In genomic region chr16:6946106-6946505, GRCh38 we compare ENCODE assay signal across 23 cellular contexts.
DNase-seq lines count a peak whose midpoint lies in the region; ATAC-seq, FAIRE-seq and TF ChIP-seq lines count a peak whose summit lies in the region.
"Had no signal": no experiment of that assay in that cellular context is flagged by ENCODE, and none has a peak within 500 bp of the region (broad histone marks: within the 10 kb centered on the region; RNA-seq: fewer than 3 reads in every experiment).

No MANE protein-coding gene starts in this region.

- H3K4ac ChIP-seq in trophoblast cell (ENCODE audit: low read depth, low read length), result no peak overlapping the region

- intact Hi-C loops in K562 (cut with micrococcal nuclease), result no loop called here

- TF ChIP-seq RAD21 in K562 (CRISPR knock-in tag; conservative IDR thresholded peaks at IDR 0.05 in 1 of 2, IDR thresholded peaks at IDR 0.05 in 1 of 2), result no peak

- WGBS in K562 (ENCODE audit: insufficient coverage, low coverage, missing lambda C conversion rate), result 0% methylated on average over 1 of the region's 1 CpG
- WGBS in trophoblast cell (ENCODE audit: extremely low coverage, insufficient coverage, insufficient read length), result no CpG with 5 or more reads among the region's 1 CpG

- FAIRE-seq in K562 (lab: Jason Lieb, UNC), result no peak
- FAIRE-seq: A549, D721Med, GM12878, GM12892, GM18507, GM19239 had no signal

- H3K27me3 ChIP-seq in K562 (ENCODE audit: control insufficient read depth in 2 of 2, insufficient read depth in 2 of 2, low read length in 2 of 2) (no peaks in the 10 kb centered on the region; a peak in 1 of 5 replicates), trophoblast cell (ENCODE audit: insufficient read depth, low read length) (no peaks in the 10 kb centered on the region)
- H3K27me3 ChIP-seq: BLaER1 treated with 17β-estradiol and CSF1 and Interleukin-3, amounts not matched to agents 10 nM and 100 nM had no signal

- H3K79me1 ChIP-seq in trophoblast cell (ENCODE audit: low read length), result peaks cover 16% of the 10 kb centered on the region

- POLR2A ChIA-PET in K562 (lab: Yijun Ruan, JAX), result no interaction called here

- H3K18ac ChIP-seq in trophoblast cell (ENCODE audit: low read length), result no peak overlapping the region

- no peak overlapping the region for H3K23ac ChIP-seq in trophoblast cell (ENCODE audit: low read length)

- no peak overlapping the region for H4K12ac ChIP-seq in trophoblast cell (ENCODE audit: low read depth, low read length)

- TF ChIP-seq EP300 in K562 (IDR thresholded peaks at IDR 0.05; ENCODE audit: low read length), result no peak

- TF ChIP-seq CTCF in K562 (IDR thresholded peaks at IDR 0.05 in 2 of 3, conservative IDR thresholded peaks at IDR 0.05 in 1 of 3; ENCODE audit: insufficient read depth in 2 of 3, low read depth in 1 of 3, low read length in 3 of 3), result no peak

- no peak overlapping the region for H3K14ac ChIP-seq in trophoblast cell (ENCODE audit: low read length)

- H3K4me2 ChIP-seq in K562 (ENCODE audit: insufficient read depth, low read length) (no peak overlapping the region), trophoblast cell (ENCODE audit: low read length) (no peak overlapping the region)
- H3K4me2 ChIP-seq: A549; BLaER1 treated with 17β-estradiol and CSF1 and Interleukin-3, amounts not matched to agents 10 nM and 100 nM had no signal

- no peaks in the 10 kb centered on the region for H4K20me1 ChIP-seq in K562 (replicated peaks; ENCODE audit: control insufficient read depth, insufficient read depth, low read length)
- H4K20me1 ChIP-seq: BLaER1 treated with 17β-estradiol and CSF1 and Interleukin-3, amounts not matched to agents 10 nM and 100 nM had no signal

- no peaks in the 10 kb centered on the region for H3K4me1 ChIP-seq in K562 (replicated peaks in 1 of 2; ENCODE audit: control insufficient read depth in 2 of 2, insufficient read depth in 2 of 2, low read length in 2 of 2)
- H3K4me1 ChIP-seq in trophoblast cell (ENCODE audit: control insufficient read depth in 1 of 2, insufficient read depth in 2 of 2, low read length in 2 of 2), result peaks cover 0 to 11% of the 10 kb centered on the region in 2 experiments
- H3K4me1 ChIP-seq: A549; BLaER1 treated with 17β-estradiol and CSF1 and Interleukin-3, amounts not matched to agents 10 nM and 100 nM; Caco-2 had no signal

- H3K27ac ChIP-seq in K562 (ENCODE audit: extremely low read depth, low read depth, low read length), result no peak overlapping the region
- H3K27ac ChIP-seq in trophoblast cell (ENCODE audit: low read depth, low read length), result peak overlapping the region; percentile 23
- H3K27ac ChIP-seq: 22Rv1; A549; BLaER1 treated with 17β-estradiol and CSF1 and Interleukin-3, amounts not matched to agents 10 nM and 100 nM; C4-2B had no signal

- H3K4me3 ChIP-seq in K562 (no peak overlapping the region), trophoblast cell (ENCODE audit: low read depth, low read length) (no peak overlapping the region)
- H3K4me3 ChIP-seq: A549; BLaER1 treated with 17β-estradiol and CSF1 and Interleukin-3, amounts not matched to agents 10 nM and 100 nM; GM12878 had no signal

- peak; percentile 22 for DNase-seq in NCI-H748 (lab: John Stamatoyannopoulos, UW; ENCODE audit: unreplicated experiment)
- DNase-seq in NCI-H748 treated with DMSO at 0.1 percent for 48 hours (lab: John Stamatoyannopoulos, UW), result no peak
- DNase-seq in G401 (ENCODE audit: low spot score), result peak; percentile 52
- no peak for DNase-seq in K562 (ENCODE audit: extremely low read depth in 1 of 4, low spot score in 3 of 4)
- no peak for DNase-seq in trophoblast cell
- DNase-seq in OCI-M1 (lab: John Stamatoyannopoulos, UW), result no peak
- DNase-seq: AML-193; Caco-2; Calu3; CD4-positive, alpha-beta T cell; CD8-positive, alpha-beta T cell; DMS79 treated with DMSO at 0.1 percent for 48 hours; GDM1 had no signal

- ATAC-seq in K562 (no peak), GM18873 (IDR thresholded peaks at IDR 0.05; ENCODE audit: low FRiP score, unreplicated experiment) (no peak)
- ATAC-seq: A549; CD8-positive, alpha-beta T cell; GM12878 had no signal

- H2BK120ac ChIP-seq in trophoblast cell (ENCODE audit: insufficient read depth, low read length, poor library complexity), result peak overlapping the region; percentile 57

- H2BK12ac ChIP-seq in trophoblast cell (ENCODE audit: low read length), result no peak overlapping the region

- H2AFZ ChIP-seq in K562 (ENCODE audit: low read depth, low read length) (no peak overlapping the region), trophoblast cell (ENCODE audit: insufficient read depth, low read length, poor library complexity) (no peak overlapping the region)

- H2BK5ac ChIP-seq in trophoblast cell (ENCODE audit: low read depth, low read length, poor library complexity), result no peak overlapping the region

- H3K79me2 ChIP-seq in K562 (ENCODE audit: control insufficient read depth, insufficient read depth, low read length) (no peaks in the 10 kb centered on the region), trophoblast cell (ENCODE audit: control insufficient read depth, insufficient read depth, low read length, poor library complexity) (no peaks in the 10 kb centered on the region)

- H3K36me3 ChIP-seq in K562 (ENCODE audit: control insufficient read depth, insufficient read depth, low read length), result no peaks in the 10 kb centered on the region
- no peaks in the 10 kb centered on the region for H3K36me3 ChIP-seq in trophoblast cell (ENCODE audit: control insufficient read depth in 1 of 2, insufficient read depth in 2 of 2, low read length in 2 of 2)
- H3K36me3 ChIP-seq: BLaER1 treated with 17β-estradiol and CSF1 and Interleukin-3, amounts not matched to agents 10 nM and 100 nM had no signal

- TF ChIP-seq POLR2A in K562 (conservative IDR thresholded peaks at IDR 0.05), result no peak

- no peak overlapping the region for H4K8ac ChIP-seq in trophoblast cell (ENCODE audit: low read depth, low read length)

- H3K9me1 ChIP-seq in K562 (ENCODE audit: control insufficient read depth, insufficient read depth, low read length), result no peaks in the 10 kb centered on the region

- no TSS peak for BruUV-seq in K562 (replicated peaks; lab: Mats Ljungman, UMichigan)

- H4K91ac ChIP-seq in trophoblast cell (ENCODE audit: low read depth, low read length), result no peak overlapping the region

- no peak overlapping the region for H2AK5ac ChIP-seq in trophoblast cell (ENCODE audit: low read length)

- CTCF ChIA-PET in K562 (lab: Yijun Ruan, JAX; ENCODE audit: low intra/inter-chr PET ratio), result no interaction called here

- H3K9me3 ChIP-seq in K562 (replicated peaks; ENCODE audit: control insufficient read depth, insufficient read depth, low read depth, low read length) (no peaks in the 10 kb centered on the region), trophoblast cell (ENCODE audit: insufficient read depth, low read depth, low read length) (no peaks in the 10 kb centered on the region)
- H3K9me3 ChIP-seq: A549, Caco-2 had no signal

- in situ Hi-C loops in G401 (cut with HindIII; ENCODE audit: low sequenced_read_pairs) (no loop called here), K562 (cut with MboI) (no loop called here)

- H3K9ac ChIP-seq in K562 (ENCODE audit: insufficient read depth in 1 of 2, low read depth in 2 of 2, low read length in 2 of 2), result no peak overlapping the region
- no peak overlapping the region for H3K9ac ChIP-seq in trophoblast cell (ENCODE audit: low read length)
- H3K9ac ChIP-seq: BLaER1 treated with 17β-estradiol and CSF1 and Interleukin-3, amounts not matched to agents 10 nM and 100 nM had no signal

TF ChIP-seq in K562, 482 proteins besides CTCF, POLR2A, EP300 and RAD21 (continues in another document):
- no peak for TF ChIP-seq SETDB1 (IDR thresholded peaks at IDR 0.05; ENCODE audit: low read length)

Comparison
In these comparisons a context has a peak if more than half of its experiments do, and no peak if none do; other contexts are left out.
1. DNase-seq: peak in NCI-H748 (single experiment) and G401 (single experiment); none in NCI-H748 treated with DMSO at 0.1 percent for 48 hours (single experiment), K562 (0 of 4), trophoblast cell (0 of 2) and OCI-M1 (single experiment).